Comparison of ENCODE assay signal across 9 cellular contexts in the genomic region with DNA sequence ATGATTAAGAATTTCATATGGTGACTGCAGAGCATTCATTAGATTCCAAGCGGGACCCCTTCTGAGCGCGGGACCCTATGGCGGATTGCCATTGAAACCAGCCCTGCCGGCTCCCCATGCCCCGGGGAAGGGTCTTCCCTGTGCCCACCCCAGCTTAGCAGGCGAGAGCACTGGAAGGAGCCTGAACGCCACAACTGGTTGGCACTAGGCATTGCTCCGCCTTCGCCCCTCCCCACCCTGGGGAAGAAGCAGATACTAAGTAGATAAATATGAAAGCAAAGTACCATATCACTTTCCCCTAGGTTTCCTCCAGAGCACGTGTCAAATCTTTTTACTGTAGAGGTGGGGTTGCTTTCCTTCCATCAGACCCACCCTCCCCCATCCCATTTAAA.
A peak's percentile ranks its signal among the peaks of the same experiment; 100 is the strongest.
DNase-seq lines count a peak whose midpoint lies in the region; ATAC-seq and TF ChIP-seq lines count a peak whose summit lies in the region.
"Had no signal": no experiment of that assay in that cellular context is flagged by ENCODE, and none has a peak within 500 bp of the region (broad histone marks: within the 10 kb centered on the region; RNA-seq: fewer than 3 reads in every experiment).

No MANE protein-coding gene starts in this region.

- H3K4me3 ChIP-seq in brain microvascular endothelial cell (ENCODE audit: low read depth, low read length) (peak overlapping the region; percentile 55), tibial artery (peak overlapping the region; percentile 59 to 67), Caco-2 (ENCODE audit: low read depth, low read length) (no peak overlapping the region)

- H3K9me3 ChIP-seq in tibial artery: no peaks in the 10 kb centered on the region
- 0 out of 2 replicates have a peak, but pooled peaks cover under 1% of the 10 kb centered on the region for H3K9me3 ChIP-seq in Caco-2

- H3K36me3 ChIP-seq in brain microvascular endothelial cell (replicated peaks) (no peaks in the 10 kb centered on the region), tibial artery (no peaks in the 10 kb centered on the region), Caco-2 (ENCODE audit: control insufficient read depth, insufficient read depth, low read length) (no peaks in the 10 kb centered on the region)

- TF ChIP-seq CTCF in brain microvascular endothelial cell (IDR thresholded peaks at IDR 0.05; ENCODE audit: low read depth, low read length, missing control alignments) (peak; percentile 4), tibial artery (IDR thresholded peaks at IDR 0.05) (no peak), Caco-2 (IDR thresholded peaks at IDR 0.05; ENCODE audit: insufficient read depth in 1 of 2, low read depth in 1 of 2, low read length in 1 of 2, severe bottlenecking in 1 of 2, unreplicated experiment in 1 of 2) (no peak)

- POLR2A ChIA-PET in Caco-2 (lab: Charles Lee): no interaction called here

- H3K4me1 ChIP-seq in tibial artery (peaks cover 0 to 21% (median 13%) of the 10 kb centered on the region in 4 donors), Caco-2 (no peaks in the 10 kb centered on the region)

- in situ Hi-C loops in brain microvascular endothelial cell (cut with HindIII; ENCODE audit: low pct_ligation_motif_present, low sequenced_read_pairs): no loop called here

- no peaks in the 10 kb centered on the region for H3K36me3 Mint-ChIP-seq in Caco-2 (ENCODE audit: insufficient read depth, unreplicated experiment)
- H3K36me3 Mint-ChIP-seq: CD4-positive, CD25-positive, alpha-beta regulatory T cell had no signal

- peak; percentile 55 for ATAC-seq in left lobe of liver

- CTCF ChIA-PET in Caco-2 (lab: Charles Lee): interaction anchor here (0.6 kb wide), 1 partner anchor 66 kb away, joined by 5 read pairs; no protein-coding TSS in a partner anchor

- H3K4me1 Mint-ChIP-seq in Caco-2 (ENCODE audit: low read depth, unreplicated experiment): no peaks in the 10 kb centered on the region

- H3K27ac ChIP-seq in brain microvascular endothelial cell (no peak overlapping the region), tibial artery (peak overlapping the region; percentile 62 to 68)

- H3K27ac Mint-ChIP-seq in Caco-2 (ENCODE audit: unreplicated experiment): no peak overlapping the region
- H3K27ac Mint-ChIP-seq: CD4-positive, CD25-positive, alpha-beta regulatory T cell had no signal

- no TSS peak for BruUV-seq in Caco-2 (replicated peaks; lab: Mats Ljungman, UMichigan)

- no peak overlapping the region for H3K4me3 Mint-ChIP-seq in Caco-2 (ENCODE audit: unreplicated experiment)
- H3K4me3 Mint-ChIP-seq: CD4-positive, CD25-positive, alpha-beta regulatory T cell had no signal

- intact Hi-C loops in tibial artery (cut with DNase I; ENCODE audit: low total_unique reads): no loop called here
- intact Hi-C loops in Caco-2 (cut with micrococcal nuclease; ENCODE audit: unreplicated experiment): no loop called here

- peaks cover 26% of the 10 kb centered on the region for H3K27me3 ChIP-seq in brain microvascular endothelial cell (replicated peaks)
- H3K27me3 ChIP-seq in tibial artery: no peaks in the 10 kb centered on the region
- no peaks in the 10 kb centered on the region for H3K27me3 ChIP-seq in Caco-2 (replicated peaks; ENCODE audit: control insufficient read depth, insufficient read depth, low read length)

- DNase-seq in NCI-H524 (lab: John Stamatoyannopoulos, UW): peak; percentile 28 to 43
- no peak for DNase-seq in NCI-H524 treated with DMSO at 0.1 percent for 48 hours (lab: John Stamatoyannopoulos, UW)
- DNase-seq in brain microvascular endothelial cell: no peak
- DNase-seq in left lobe of liver (ENCODE audit: low spot score): no peak
- DNase-seq in tibial artery: no peak
- DNase-seq in NCI-H1694 (lab: John Stamatoyannopoulos, UW): no peak
- no peak for DNase-seq in Caco-2
- DNase-seq in GOT3 (lab: John Stamatoyannopoulos, UW): no peak
- DNase-seq: CD4-positive, CD25-positive, alpha-beta regulatory T cell had no signal

- H3K9me3 Mint-ChIP-seq in Caco-2 (ENCODE audit: unreplicated experiment): no peaks in the 10 kb centered on the region

- no peaks in the 10 kb centered on the region for H3K27me3 Mint-ChIP-seq in Caco-2 (ENCODE audit: insufficient read depth, unreplicated experiment)

Comparison
In these comparisons a context has a peak if more than half of its experiments do, and no peak if none do; other contexts are left out.
1. DNase-seq: peak in NCI-H524 (2 of 2); none in NCI-H524 treated with DMSO at 0.1 percent for 48 hours (single experiment), brain microvascular endothelial cell (single experiment), left lobe of liver (single experiment), tibial artery (0 of 2), NCI-H1694 (single experiment), Caco-2 (0 of 2) and GOT3 (single experiment).